ENCODE assay signal across 8 cellular contexts in the genomic region with DNA sequence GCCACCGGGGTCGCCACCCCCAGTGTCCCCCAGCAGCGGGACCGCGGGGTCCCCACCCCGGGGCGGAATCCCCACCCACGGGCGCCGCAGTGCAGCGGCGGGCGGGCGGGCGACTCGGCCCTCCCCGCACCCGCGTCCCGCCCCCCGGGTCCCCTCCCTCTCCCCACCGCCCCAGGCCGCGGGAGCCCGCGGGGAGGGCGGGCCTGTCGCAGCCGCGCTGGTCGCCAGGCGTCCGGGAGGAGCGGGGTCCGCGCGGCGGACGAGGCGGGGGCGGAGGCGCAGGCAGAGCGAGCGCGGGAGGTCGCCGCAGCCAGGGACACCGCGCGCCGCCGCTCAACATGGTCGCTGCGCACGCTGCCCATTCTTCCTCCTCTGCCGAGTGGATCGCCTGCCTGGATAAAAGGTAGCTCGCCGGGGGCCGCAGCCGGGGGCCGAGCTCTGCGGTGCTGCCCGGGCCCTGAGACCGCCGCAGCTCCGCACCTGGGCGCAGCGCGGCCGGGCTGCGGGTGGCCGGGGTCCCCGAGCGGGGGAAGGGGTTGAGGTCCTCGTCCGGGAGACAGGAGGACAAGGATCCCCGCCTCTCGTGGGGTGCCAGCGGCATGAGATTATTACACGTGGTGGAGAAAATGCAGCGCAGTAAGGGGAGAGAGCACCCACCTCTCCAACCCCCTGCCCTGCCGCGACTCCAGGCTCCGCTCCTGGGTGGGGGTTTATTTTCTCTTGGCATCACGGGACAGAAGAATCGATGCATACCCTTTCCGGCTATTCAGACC. TPM values are rescaled to one million over a fixed set of nuclear protein-coding genes. Genes with fewer than 3 reads are reported as not detected.
DNase-seq lines count a peak whose midpoint lies in the region; ATAC-seq and TF ChIP-seq lines count a peak whose summit lies in the region.

A gene (plus strand): TSS at position 200 of the 773 bp plus-strand sequence. CDS start 139 bp downstream, at position 339.

- no peaks in the 10 kb centered on the region for H3K79me2 ChIP-seq in MM.1S (ENCODE audit: low read length)

- no peak for TF ChIP-seq POLR2A in upper lobe of left lung (IDR thresholded peaks at IDR 0.05)

- H3F3A ChIP-seq in MM.1S (ENCODE audit: insufficient read depth, low read length) = no peaks in the 10 kb centered on the region

- no peak within 1 kb of the TSS for H3K27ac ChIP-seq in MM.1S (ENCODE audit: low read length)
- H3K27ac ChIP-seq in cingulate gyrus (ENCODE audit: low read depth, low read length) = peak within 1 kb of the TSS; percentile 29
- H3K27ac ChIP-seq in lower lobe of right lung = no peak within 1 kb of the TSS
- no peak within 1 kb of the TSS for H3K27ac ChIP-seq in upper lobe of left lung

- no peak for TF ChIP-seq EP300 in upper lobe of left lung (IDR thresholded peaks at IDR 0.05)

- H3K4me1 ChIP-seq in MM.1S (ENCODE audit: low read length) = no peaks in the 10 kb centered on the region
- peaks cover 7% of the 10 kb centered on the region for H3K4me1 ChIP-seq in lower lobe of right lung
- peaks cover 4 to 14% (median 13%) of the 10 kb centered on the region in 4 donors for H3K4me1 ChIP-seq in upper lobe of left lung

- H3K9me2 ChIP-seq in MM.1S (replicated peaks; ENCODE audit: insufficient read depth, low read length) = no peaks in the 10 kb centered on the region

- H3K4me3 ChIP-seq in MM.1S (ENCODE audit: low read length) (no peak within 1 kb of the TSS; the same call in 1 of the 2 replicates), lower lobe of right lung (peak within 1 kb of the TSS; percentile 46), upper lobe of left lung (peak within 1 kb of the TSS in 3 of 4 donors; percentile 45 to 51 (median 48))

- no peak within 1 kb of the TSS for H3K9ac ChIP-seq in MM.1S (ENCODE audit: low read length)

- ATAC-seq in lower lobe of right lung (peak; percentile 34 to 56), upper lobe of left lung (ENCODE audit: low FRiP score in 2 of 2) (peak in 1 of 2 donors; percentile 43), GM18858 (IDR thresholded peaks at IDR 0.05; ENCODE audit: unreplicated experiment) (no peak), GM21381 (IDR thresholded peaks at IDR 0.05; ENCODE audit: unreplicated experiment) (no peak), HG02642 (IDR thresholded peaks at IDR 0.05; ENCODE audit: poor library complexity, unreplicated experiment) (no peak)

- no peak within 1 kb of the TSS for H2AFZ ChIP-seq in MM.1S (ENCODE audit: low read length)

- H3K27me3 ChIP-seq in MM.1S (replicated peaks; ENCODE audit: insufficient read depth, low read length) = no peaks in the 10 kb centered on the region
- H3K27me3 ChIP-seq in lower lobe of right lung (ENCODE audit: low read depth) = peaks cover 47% of the 10 kb centered on the region
- peaks cover 0 to 14% (median 6%) of the 10 kb centered on the region in 4 donors for H3K27me3 ChIP-seq in upper lobe of left lung

- TF ChIP-seq CTCF in MM.1S (IDR thresholded peaks at IDR 0.05; ENCODE audit: low read length) (no peak), lower lobe of right lung (IDR thresholded peaks at IDR 0.05) (no peak), upper lobe of left lung (IDR thresholded peaks at IDR 0.05) (no peak)

- H4K20me1 ChIP-seq in MM.1S (ENCODE audit: insufficient read depth, low read length) = no peaks in the 10 kb centered on the region

- intact Hi-C loops in lower lobe of right lung (cut with DNase I) = no loop called here

- no peaks in the 10 kb centered on the region for H3K36me3 ChIP-seq in MM.1S (replicated peaks; ENCODE audit: insufficient read depth, low read length)
- no peaks in the 10 kb centered on the region for H3K36me3 ChIP-seq in lower lobe of right lung
- H3K36me3 ChIP-seq in upper lobe of left lung = no peaks in the 10 kb centered on the region

- peak; percentile 84 for DNase-seq in D341Med (ENCODE audit: low spot score)
- DNase-seq in MM.1S = no peak
- no peak for DNase-seq in lower lobe of right lung
- peak in 1 of 2 donors; percentile 71 for DNase-seq in upper lobe of left lung

- H3K9me3 ChIP-seq in MM.1S (replicated peaks; ENCODE audit: insufficient read depth, low read length) (no peaks in the 10 kb centered on the region), lower lobe of right lung (no peaks in the 10 kb centered on the region), upper lobe of left lung (no peaks in the 10 kb centered on the region)

- 3 to 5% methylated on average over 10 to 11 of the region's 88 CpGs for WGBS in upper lobe of left lung, 2 donors

- peak within 1 kb of the TSS; percentile 21; the same call in 1 of the 2 replicates for H3K4me2 ChIP-seq in MM.1S (ENCODE audit: low read depth, low read length)

RNA-seq across cellular contexts. Expression of the gene that starts here (rescaled TPM):
- total RNA-seq in lower lobe of right lung (14.6 TPM), upper lobe of left lung (10 to 100 TPM in 5 of 6 donors, 1 to 10 TPM in 1; 8.3 to 35.2 (median 17.4) TPM)

Comparison
In these comparisons a context has a peak if more than half of its experiments do, and no peak if none do; other contexts are left out.
1. ATAC-seq: peak in lower lobe of right lung (2 of 2); none in GM18858 (single experiment), GM21381 (single experiment) and HG02642 (single experiment).